ENCODE assay signal across 10 cellular contexts in the genomic region with DNA sequence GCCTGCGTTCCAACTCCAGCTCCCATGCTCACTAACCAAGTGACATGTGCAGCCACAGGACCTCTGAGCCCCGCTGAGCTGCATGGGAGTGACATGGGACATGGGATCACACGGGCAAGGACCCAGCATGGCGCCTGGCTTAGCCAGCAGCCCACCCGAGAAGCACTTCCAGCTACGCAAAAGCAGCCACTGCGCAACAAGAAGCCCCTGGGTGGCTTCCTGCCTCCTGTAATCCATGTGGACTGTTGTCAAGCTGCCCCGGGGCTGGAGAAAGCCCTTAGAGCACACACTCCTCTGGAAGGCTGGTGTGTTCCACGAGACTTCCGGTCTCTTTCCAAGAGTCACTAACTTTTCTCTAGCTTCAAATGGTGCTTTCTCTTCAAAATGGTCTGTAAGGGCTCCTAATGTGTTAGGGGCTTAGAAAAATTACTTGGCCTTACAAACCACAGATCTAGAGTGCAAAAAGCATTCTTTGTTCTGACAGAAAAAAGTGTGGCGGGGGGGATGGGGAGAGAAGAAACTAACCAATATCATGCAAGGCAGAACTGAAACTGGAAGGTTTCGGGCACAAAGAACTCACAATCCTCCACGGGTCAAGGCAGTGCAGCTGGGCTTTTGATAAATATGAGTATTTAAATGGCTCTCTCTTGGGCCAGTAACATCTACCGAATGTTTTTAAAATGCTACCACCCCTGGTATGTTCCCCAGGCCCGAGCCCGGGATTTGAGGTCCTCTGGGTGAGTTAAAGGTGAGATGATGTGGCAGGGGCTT. TPM values are rescaled to one million over a fixed set of nuclear protein-coding genes. Genes with fewer than 3 reads are reported as not detected.
A peak's percentile ranks its signal among the peaks of the same experiment; 100 is the strongest.
DNase-seq lines count a peak whose midpoint lies in the region; ATAC-seq and TF ChIP-seq lines count a peak whose summit lies in the region.
"Had no signal": no experiment of that assay in that cellular context is flagged by ENCODE, and none has a peak within 500 bp of the region (broad histone marks: within the 10 kb centered on the region; RNA-seq: fewer than 3 reads in every experiment).

No MANE protein-coding gene starts in this region.

- H3K36me3 Mint-ChIP-seq in stimulated activated naive B cell treated with anti-CD40 and anti-IgM and Interleukin-4, amounts not matched to agents 10 μg/mL and 1 μg/mL and 100 μg/mL, for 72 hours = peaks cover 35 to 65% of the 10 kb centered on the region in 2 donors
- H3K36me3 Mint-ChIP-seq in type B pancreatic cell = peaks cover 27% of the 10 kb centered on the region

- TF ChIP-seq CTCF in Peyer's patch (IDR thresholded peaks at IDR 0.05) (no peak), type B pancreatic cell (conservative IDR thresholded peaks at IDR 0.05) (no peak)

- H3K27ac Mint-ChIP-seq in stimulated activated naive B cell treated with anti-CD40 and anti-IgM and Interleukin-4, amounts not matched to agents 10 μg/mL and 1 μg/mL and 100 μg/mL, for 72 hours = peak overlapping the region; percentile 71
- no peak overlapping the region for H3K27ac Mint-ChIP-seq in type B pancreatic cell
- H3K27ac Mint-ChIP-seq: activated naive CD8-positive, alpha-beta T cell had no signal

- no peaks in the 10 kb centered on the region for H3K9me3 ChIP-seq in Peyer's patch

- peak overlapping the region; percentile 61 to 69 for H3K4me3 Mint-ChIP-seq in stimulated activated naive B cell treated with anti-CD40 and anti-IgM and Interleukin-4, amounts not matched to agents 10 μg/mL and 1 μg/mL and 100 μg/mL, for 72 hours
- no peak overlapping the region for H3K4me3 Mint-ChIP-seq in type B pancreatic cell
- H3K4me3 Mint-ChIP-seq: activated naive CD8-positive, alpha-beta T cell had no signal

- DNase-seq in Peyer's patch (peak in 2 of 3 donors; percentile 73 to 76), cerebellum (ENCODE audit: low spot score) (no peak), type B pancreatic cell (ENCODE audit: extremely low spot score, unreplicated experiment) (no peak)
- DNase-seq in stimulated activated naive B cell treated with anti-CD40 and anti-IgM and Interleukin-4, amounts not matched to agents 10 μg/mL and 1 μg/mL and 100 μg/mL, for 72 hours = peak; percentile 44
- DNase-seq in stimulated activated CD4-positive, alpha-beta T cell treated with anti-CD3 and anti-CD28 coated beads, Interleukin-2, amount 100 ng/mL, for 48 hours = no peak
- DNase-seq in activated CD4-positive, alpha-beta T cell treated with anti-CD3 and anti-CD28 coated beads, Interleukin-2, amount 50 U/mL, for 48 hours = no peak

- TF ChIP-seq POLR2A in Peyer's patch (IDR thresholded peaks at IDR 0.05) = no peak

- H3K27me3 Mint-ChIP-seq in stimulated activated naive B cell treated with anti-CD40 and anti-IgM and Interleukin-4, amounts not matched to agents 10 μg/mL and 1 μg/mL and 100 μg/mL, for 72 hours = no peaks in the 10 kb centered on the region
- no peaks in the 10 kb centered on the region for H3K27me3 Mint-ChIP-seq in type B pancreatic cell
- H3K27me3 Mint-ChIP-seq: activated naive CD8-positive, alpha-beta T cell had no signal

- H3K9me3 Mint-ChIP-seq in stimulated activated naive B cell treated with anti-CD40 and anti-IgM and Interleukin-4, amounts not matched to agents 10 μg/mL and 1 μg/mL and 100 μg/mL, for 72 hours = peaks cover 4 to 6% of the 10 kb centered on the region in 2 donors
- H3K9me3 Mint-ChIP-seq in type B pancreatic cell = no peaks in the 10 kb centered on the region

- H3K36me3 ChIP-seq in Peyer's patch = peaks cover 0 to 66% (median 0%) of the 10 kb centered on the region in 3 donors

- ATAC-seq in GM19035 (IDR thresholded peaks at IDR 0.05; ENCODE audit: unreplicated experiment) (peak; percentile 73), HG02840 (IDR thresholded peaks at IDR 0.05; ENCODE audit: low FRiP score, unreplicated experiment) (peak; percentile 56)
- ATAC-seq in stimulated activated naive B cell treated with anti-CD40 and anti-IgM and Interleukin-4, amounts not matched to agents 10 μg/mL and 1 μg/mL and 100 μg/mL, for 72 hours (replicated peaks) = peak; percentile 82 to 85

- H3K4me1 Mint-ChIP-seq in stimulated activated naive B cell treated with anti-CD40 and anti-IgM and Interleukin-4, amounts not matched to agents 10 μg/mL and 1 μg/mL and 100 μg/mL, for 72 hours = peaks cover 59 to 71% of the 10 kb centered on the region in 2 donors
- H3K4me1 Mint-ChIP-seq in type B pancreatic cell (ENCODE audit: unreplicated experiment) = peaks cover 28% of the 10 kb centered on the region

- peak overlapping the region; percentile 22 to 81 (median 53) for H3K27ac ChIP-seq in Peyer's patch
- H3K27ac ChIP-seq: SK-N-MC had no signal

- H3K4me1 ChIP-seq in Peyer's patch = peaks cover 0 to 21% (median 20%) of the 10 kb centered on the region in 4 donors

- H3K4me3 ChIP-seq in Peyer's patch = no peak overlapping the region
- H3K4me3 ChIP-seq: SK-N-MC had no signal

- no peaks in the 10 kb centered on the region for H3K27me3 ChIP-seq in Peyer's patch

RNA-seq across cellular contexts. Expression of a gene that starts 5.5 kb away (rescaled TPM):
- total RNA-seq in Peyer's patch = 100 to 1,000 TPM in 3 of 4 donors, 10 to 100 TPM in 1; 79.2 to 198 (median 183) TPM
- total RNA-seq in cerebellum = 10.6 TPM
- 45.4 and 46.4 TPM in 2 replicates for total RNA-seq in type B pancreatic cell (ENCODE audit: low replicate concordance)

RNA-seq across cellular contexts. Expression of a gene that starts 46.1 kb away (rescaled TPM):
- total RNA-seq in Peyer's patch (100 to 1,000 TPM; 149 to 196 (median 168) TPM), cerebellum (15.7 TPM), type B pancreatic cell (ENCODE audit: low replicate concordance) (64.9 and 65.0 TPM in 2 replicates)

RNA-seq across cellular contexts. Expression of a gene that starts 53.2 kb away (rescaled TPM):
- 10 to 100 TPM; 55.3 to 74.8 (median 60.3) TPM for total RNA-seq in Peyer's patch
- 105 TPM for total RNA-seq in cerebellum
- total RNA-seq in type B pancreatic cell (ENCODE audit: low replicate concordance) = 48.5 and 54.4 TPM in 2 replicates

Comparison
In these comparisons a context has a peak if more than half of its experiments do, and no peak if none do; other contexts are left out.
1. DNase-seq: peak in Peyer's patch (2 of 3) and stimulated activated naive B cell treated with anti-CD40 and anti-IgM and Interleukin-4, amounts not matched to agents 10 μg/mL and 1 μg/mL and 100 μg/mL, for 72 hours (single experiment); none in stimulated activated CD4-positive, alpha-beta T cell treated with anti-CD3 and anti-CD28 coated beads, Interleukin-2, amount 100 ng/mL, for 48 hours (0 of 2), cerebellum (single experiment), activated CD4-positive, alpha-beta T cell treated with anti-CD3 and anti-CD28 coated beads, Interleukin-2, amount 50 U/mL, for 48 hours (0 of 2) and type B pancreatic cell (single experiment).
2. Peak in every context shown above with its lines, with median percentiles within 50 percentile points of each other: ATAC-seq.